Comparison of ENCODE assay signal across 1 cellular context in the genomic region with DNA sequence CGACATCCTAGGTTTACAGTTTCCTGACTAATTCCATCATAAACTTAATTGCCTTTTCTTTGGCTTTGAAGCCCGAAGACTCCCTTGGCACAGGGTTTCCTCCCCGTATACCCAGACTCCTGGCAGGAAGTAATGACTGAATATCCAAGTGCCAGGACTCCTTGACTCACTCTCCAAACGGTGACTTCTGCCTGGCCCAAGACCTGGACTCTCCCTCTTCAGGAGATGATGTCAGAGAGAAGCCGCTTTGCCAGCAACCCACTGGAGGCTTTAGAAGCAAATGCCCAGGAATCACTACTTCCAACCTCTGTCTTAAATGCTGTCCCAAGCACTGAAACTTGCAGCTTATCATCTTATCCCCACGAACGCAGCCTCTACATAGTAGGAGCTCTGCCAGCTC.
TF ChIP-seq lines count a peak whose summit lies in the region.

No MANE protein-coding gene starts in this region.

TF ChIP-seq in SK-N-SH treated with all-trans-retinoic acid at 6 μM for 48 hours, 23 proteins besides CTCF, POLR2A, EP300 and RAD21 (continued from another document):
- TF ChIP-seq, protein P1, sequence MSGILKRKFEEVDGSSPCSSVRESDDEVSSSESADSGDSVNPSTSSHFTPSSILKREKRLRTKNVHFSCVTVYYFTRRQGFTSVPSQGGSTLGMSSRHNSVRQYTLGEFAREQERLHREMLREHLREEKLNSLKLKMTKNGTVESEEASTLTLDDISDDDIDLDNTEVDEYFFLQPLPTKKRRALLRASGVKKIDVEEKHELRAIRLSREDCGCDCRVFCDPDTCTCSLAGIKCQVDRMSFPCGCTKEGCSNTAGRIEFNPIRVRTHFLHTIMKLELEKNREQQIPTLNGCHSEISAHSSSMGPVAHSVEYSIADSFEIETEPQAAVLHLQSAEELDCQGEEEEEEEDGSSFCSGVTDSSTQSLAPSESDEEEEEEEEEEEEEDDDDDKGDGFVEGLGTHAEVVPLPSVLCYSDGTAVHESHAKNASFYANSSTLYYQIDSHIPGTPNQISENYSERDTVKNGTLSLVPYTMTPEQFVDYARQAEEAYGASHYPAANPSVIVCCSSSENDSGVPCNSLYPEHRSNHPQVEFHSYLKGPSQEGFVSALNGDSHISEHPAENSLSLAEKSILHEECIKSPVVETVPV (CRISPR knock-in tag; IDR thresholded peaks at IDR 0.05) = no peak
- TF ChIP-seq RARB (CRISPR knock-in tag; IDR thresholded peaks at IDR 0.05) (no peak), BACH2 (CRISPR knock-in tag; IDR thresholded peaks at IDR 0.05; ENCODE audit: borderline replicate concordance) (no peak), ZNF8 (CRISPR knock-in tag; IDR thresholded peaks at IDR 0.05) (no peak), ZFP30 (CRISPR knock-in tag; IDR thresholded peaks at IDR 0.05) (no peak), ZC3H10 (CRISPR knock-in tag; IDR thresholded peaks at IDR 0.05) (no peak), SNAI2 (CRISPR knock-in tag; IDR thresholded peaks at IDR 0.05) (no peak), PPARA (CRISPR knock-in tag; IDR thresholded peaks at IDR 0.05; ENCODE audit: borderline replicate concordance) (no peak), ISL1 (CRISPR knock-in tag; IDR thresholded peaks at IDR 0.05) (no peak), ZNF70 (CRISPR knock-in tag; IDR thresholded peaks at IDR 0.05) (no peak)
- TF ChIP-seq, protein P2, sequence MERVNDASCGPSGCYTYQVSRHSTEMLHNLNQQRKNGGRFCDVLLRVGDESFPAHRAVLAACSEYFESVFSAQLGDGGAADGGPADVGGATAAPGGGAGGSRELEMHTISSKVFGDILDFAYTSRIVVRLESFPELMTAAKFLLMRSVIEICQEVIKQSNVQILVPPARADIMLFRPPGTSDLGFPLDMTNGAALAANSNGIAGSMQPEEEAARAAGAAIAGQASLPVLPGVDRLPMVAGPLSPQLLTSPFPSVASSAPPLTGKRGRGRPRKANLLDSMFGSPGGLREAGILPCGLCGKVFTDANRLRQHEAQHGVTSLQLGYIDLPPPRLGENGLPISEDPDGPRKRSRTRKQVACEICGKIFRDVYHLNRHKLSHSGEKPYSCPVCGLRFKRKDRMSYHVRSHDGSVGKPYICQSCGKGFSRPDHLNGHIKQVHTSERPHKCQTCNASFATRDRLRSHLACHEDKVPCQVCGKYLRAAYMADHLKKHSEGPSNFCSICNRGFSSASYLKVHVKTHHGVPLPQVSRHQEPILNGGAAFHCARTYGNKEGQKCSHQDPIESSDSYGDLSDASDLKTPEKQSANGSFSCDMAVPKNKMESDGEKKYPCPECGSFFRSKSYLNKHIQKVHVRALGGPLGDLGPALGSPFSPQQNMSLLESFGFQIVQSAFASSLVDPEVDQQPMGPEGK (CRISPR knock-in tag; IDR thresholded peaks at IDR 0.05; ENCODE audit: borderline replicate concordance) = no peak
TF ChIP-seq in SK-N-SH treated with all-trans-retinoic acid at 6 μM for 48 hours: peak in this region for 0.
